In the genomic region with DNA sequence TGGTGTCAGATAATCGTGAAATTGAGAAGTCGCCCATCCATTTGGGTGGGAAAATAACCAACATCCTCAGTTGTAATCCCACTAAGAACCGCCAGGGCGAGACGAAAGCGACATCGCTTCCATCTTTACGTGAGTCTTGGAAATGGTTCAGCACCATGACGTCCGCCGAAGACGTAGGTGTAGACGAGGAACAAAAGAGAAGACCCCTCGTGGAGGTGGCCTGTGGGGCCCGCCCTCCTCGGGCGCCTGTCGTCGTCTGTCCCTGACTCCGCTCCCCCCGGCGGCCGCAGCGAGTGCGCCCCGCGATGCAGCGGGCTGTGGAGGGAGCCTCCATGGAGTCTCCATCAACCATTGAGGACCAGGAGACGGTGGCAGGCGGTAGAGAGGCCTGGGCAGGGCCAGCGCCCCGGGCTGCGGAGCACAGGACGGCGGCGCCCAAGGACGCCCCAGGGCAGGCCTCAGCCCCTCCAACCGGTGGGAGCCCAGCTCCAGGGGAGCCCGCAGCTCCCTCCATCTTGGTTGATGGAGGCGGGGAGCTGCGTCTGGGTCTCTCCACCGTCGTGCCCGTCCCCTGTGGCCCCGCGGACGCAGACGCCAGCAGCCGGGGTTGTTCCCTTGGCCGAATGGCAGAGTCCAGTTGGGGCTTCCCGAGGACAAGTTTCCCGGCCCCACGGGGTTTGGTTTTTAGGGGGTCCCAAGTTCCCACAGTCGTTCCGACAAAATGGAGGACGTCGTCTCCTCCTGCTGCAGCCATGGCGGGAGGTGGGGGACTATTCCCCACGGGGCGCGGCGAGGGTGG, we compare ENCODE assay signal across 8 cellular contexts. TPM values are rescaled to one million over a fixed set of nuclear protein-coding genes. Genes with fewer than 3 reads are reported as not detected.
DNase-seq lines count a peak whose midpoint lies in the region; ATAC-seq, FAIRE-seq and TF ChIP-seq lines count a peak whose summit lies in the region.

No MANE protein-coding gene starts in this region.

- CTCF ChIA-PET in A549 (lab: Yijun Ruan, JAX): interaction anchor here (1.0 to 1.3 kb wide), 2 partner anchors 18 to 30 kb away, joined by 3 to 4 read pairs; no protein-coding TSS in a partner anchor
- CTCF ChIA-PET in activated CD8-positive, alpha-beta memory T cell treated with anti-CD3 and anti-CD28 coated beads, Interleukin-2, amount 10 ng/mL, durations not matched to agents 7 days and 5 days (lab: Charles Lee): interaction anchor here (0.9 to 1.0 kb wide), 2 partner anchors 93 to 175 kb away, joined by 4 to 6 read pairs; partner anchors contain the start of genes PSPC1 and ZMYM5

- TF ChIP-seq POLR2A in A549 (IDR thresholded peaks at IDR 0.05; ENCODE audit: low read length): peak; percentile 43

- TF ChIP-seq EP300 in A549 (IDR thresholded peaks at IDR 0.05): no peak

- H3K27me3 ChIP-seq in endodermal cell (ENCODE audit: control insufficient read depth, insufficient read depth, low read length, poor library complexity, severe bottlenecking): no peaks in the 10 kb centered on the region

- H3K27me3 Mint-ChIP-seq in activated CD8-positive, alpha-beta memory T cell treated with anti-CD3 and anti-CD28 coated beads, Interleukin-2, amount 10 ng/mL, durations not matched to agents 7 days and 5 days: peaks cover 7% of the 10 kb centered on the region
- no peaks in the 10 kb centered on the region for H3K27me3 Mint-ChIP-seq in endodermal cell (ENCODE audit: insufficient read depth)

- peak overlapping the region; percentile 76 for H3K4me2 ChIP-seq in A549

- H3K27ac ChIP-seq in A549 (peak overlapping the region; percentile 98 to 99), endodermal cell (ENCODE audit: low read depth, low read length) (peak overlapping the region; percentile 98), mesodermal cell (ENCODE audit: low read depth, low read length, severe bottlenecking) (peak overlapping the region; percentile 97)

- H3K36me3 ChIP-seq in endodermal cell (ENCODE audit: control insufficient read depth, insufficient read depth, low read length) (peaks cover 20% of the 10 kb centered on the region), mesodermal cell (ENCODE audit: control insufficient read depth, insufficient read depth, low read length) (peaks cover 17% of the 10 kb centered on the region)

- DNase-seq in A549 (ENCODE audit: low read depth in 1 of 2, low spot score in 1 of 2) (peak; percentile 58 to 91), NCI-H748 treated with DMSO at 0.1 percent for 48 hours (lab: John Stamatoyannopoulos, UW) (peak; percentile 94), endodermal cell (peak; percentile 89)
- DNase-seq in activated CD8-positive, alpha-beta memory T cell treated with anti-CD3 and anti-CD28 coated beads, Interleukin-2, amount 10 ng/mL, durations not matched to agents 7 days and 5 days: peak; percentile 89
- DNase-seq in stimulated activated CD8-positive, alpha-beta memory T cell treated with anti-CD3 and anti-CD28 coated beads, Interleukin-12 subunit alpha, Interleukin-12 subunit beta, amount 100 ng/mL, for 4 hours (ENCODE audit: low read depth): peak; percentile 70

- no peaks in the 10 kb centered on the region for H3K9me3 ChIP-seq in A549
- H3K9me3 ChIP-seq in endodermal cell (ENCODE audit: control insufficient read depth, low read length): peaks cover 9% of the 10 kb centered on the region
- H3K9me3 ChIP-seq in mesodermal cell (ENCODE audit: control insufficient read depth, low read length): no peaks in the 10 kb centered on the region

- TF ChIP-seq RAD21 in A549 (conservative IDR thresholded peaks at IDR 0.05 in 1 of 2, IDR thresholded peaks at IDR 0.05 in 1 of 2): no peak

- peak overlapping the region; percentile 79 for H3K9ac ChIP-seq in endodermal cell (ENCODE audit: extremely low read depth, low read length, poor library complexity, severe bottlenecking)

- POLR2A ChIA-PET in A549 (lab: Yijun Ruan, JAX): interaction anchor here (1.0 kb wide), 1 partner anchor 93 kb away, joined by 3 read pairs; no protein-coding TSS in a partner anchor

- peaks cover 22% of the 10 kb centered on the region; the same call in 2 of the 3 replicates for H3K4me1 ChIP-seq in A549
- H3K4me1 ChIP-seq in endodermal cell (ENCODE audit: control insufficient read depth, insufficient read depth, low read length): no peaks in the 10 kb centered on the region
- H3K4me1 ChIP-seq in mesodermal cell (ENCODE audit: control insufficient read depth, insufficient read depth, low read length, poor library complexity, severe bottlenecking): peaks cover 8% of the 10 kb centered on the region

- ATAC-seq in A549 (peak; percentile 56 to 67), GM18867 (IDR thresholded peaks at IDR 0.05; ENCODE audit: unreplicated experiment) (peak; percentile 19), HG03280 (IDR thresholded peaks at IDR 0.05; ENCODE audit: unreplicated experiment) (peak; percentile 2)
- ATAC-seq in activated CD8-positive, alpha-beta memory T cell treated with anti-CD3 and anti-CD28 coated beads, Interleukin-2, amount 10 ng/mL, durations not matched to agents 7 days and 5 days: peak; percentile 18

- H3K4me3 ChIP-seq in A549 (peak overlapping the region; percentile 96), endodermal cell (ENCODE audit: low read length) (peak overlapping the region; percentile 61), mesodermal cell (ENCODE audit: extremely low read depth, insufficient read depth, low read length, poor library complexity, severe bottlenecking) (peak overlapping the region; percentile 91)

- under 1% methylated on average over 18 of the region's 62 CpGs for WGBS in A549 (ENCODE audit: missing lambda C conversion rate)
- 2 to 3% methylated on average over 12 to 62 of the region's 62 CpGs for WGBS in endodermal cell (ENCODE audit: insufficient coverage in 1 of 2, insufficient read length in 1 of 2), 2 experiments
- 2% methylated on average over 43 to 45 of the region's 62 CpGs for WGBS in mesodermal cell (ENCODE audit: insufficient coverage in 2 of 2), 2 experiments

- peak; percentile 45 for TF ChIP-seq CTCF in A549 (IDR thresholded peaks at IDR 0.05)
- peak; percentile 83 for TF ChIP-seq CTCF in endodermal cell (conservative IDR thresholded peaks at IDR 0.05)

- H3K27ac Mint-ChIP-seq in activated CD8-positive, alpha-beta memory T cell treated with anti-CD3 and anti-CD28 coated beads, Interleukin-2, amount 10 ng/mL, durations not matched to agents 7 days and 5 days: peak overlapping the region; percentile 93
- H3K27ac Mint-ChIP-seq in endodermal cell: peak overlapping the region; percentile 90

- H3K4me1 Mint-ChIP-seq in activated CD8-positive, alpha-beta memory T cell treated with anti-CD3 and anti-CD28 coated beads, Interleukin-2, amount 10 ng/mL, durations not matched to agents 7 days and 5 days: peaks cover 23% of the 10 kb centered on the region
- peaks cover 18% of the 10 kb centered on the region for H3K4me1 Mint-ChIP-seq in endodermal cell

- H3K4me3 Mint-ChIP-seq in activated CD8-positive, alpha-beta memory T cell treated with anti-CD3 and anti-CD28 coated beads, Interleukin-2, amount 10 ng/mL, durations not matched to agents 7 days and 5 days: peak overlapping the region; percentile 95
- H3K4me3 Mint-ChIP-seq in endodermal cell: peak overlapping the region; percentile 97

- FAIRE-seq in A549 (lab: Jason Lieb, UNC): peak; percentile 49

- no peaks in the 10 kb centered on the region for H3K9me3 Mint-ChIP-seq in activated CD8-positive, alpha-beta memory T cell treated with anti-CD3 and anti-CD28 coated beads, Interleukin-2, amount 10 ng/mL, durations not matched to agents 7 days and 5 days (ENCODE audit: low read depth)
- H3K9me3 Mint-ChIP-seq in endodermal cell: no peaks in the 10 kb centered on the region

- H3K36me3 Mint-ChIP-seq in activated CD8-positive, alpha-beta memory T cell treated with anti-CD3 and anti-CD28 coated beads, Interleukin-2, amount 10 ng/mL, durations not matched to agents 7 days and 5 days: peaks cover 6% of the 10 kb centered on the region
- peaks cover 20% of the 10 kb centered on the region for H3K36me3 Mint-ChIP-seq in endodermal cell (ENCODE audit: low read depth)

TF ChIP-seq in A549, 52 proteins besides CTCF, POLR2A, EP300 and RAD21 (continues in another document):
- TF ChIP-seq HES2 (IDR thresholded peaks at IDR 0.05) (no peak), EHF (CRISPR knock-in tag; IDR thresholded peaks at IDR 0.05) (no peak), SREBF2 (IDR thresholded peaks at IDR 0.05) (no peak), FOSL2 (IDR thresholded peaks at IDR 0.05) (no peak), FOSL2 (CRISPR knock-in tag; IDR thresholded peaks at IDR 0.05) (no peak), JUN (IDR thresholded peaks at IDR 0.05) (peak; percentile 22 to 44; a peak in 2 of 5 replicates), E2F6 (IDR thresholded peaks at IDR 0.05; ENCODE audit: borderline replicate concordance, low read depth) (peak; percentile 68; the same call in 1 of the 2 replicates), MAFK (IDR thresholded peaks at IDR 0.05; ENCODE audit: partially characterized antibody) (no peak), EHMT2 (IDR thresholded peaks at IDR 0.05; ENCODE audit: low read depth) (peak; percentile 64; the same call in 1 of the 2 replicates)
- TF ChIP-seq, protein P1, sequence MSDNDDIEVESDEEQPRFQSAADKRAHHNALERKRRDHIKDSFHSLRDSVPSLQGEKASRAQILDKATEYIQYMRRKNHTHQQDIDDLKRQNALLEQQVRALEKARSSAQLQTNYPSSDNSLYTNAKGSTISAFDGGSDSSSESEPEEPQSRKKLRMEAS (IDR thresholded peaks at IDR 0.05): peak; percentile 64

RNA-seq across cellular contexts. Expression of gene ZMYM2, which starts 1.0 kb away (rescaled TPM):
- polyA plus RNA-seq in A549 (2011; rRNA removed) (50.8 and 56.7 TPM in 2 replicates), A549 (2017; fragmentation: RNase III; extraction: RNeasy Plus Mini Kit Qiagen cat#74134 plus additional on column Dnase treatment) (18.7 to 21.8 TPM (median 21.7 TPM) in 3 replicates)
- 6.4 and 6.5 TPM in 2 replicates for polyA plus RNA-seq in A549 (2012; cell fraction: cytosol; rRNA removed)
- polyA plus RNA-seq in A549 (2012; cell fraction: nucleus; rRNA removed): 5.9 and 10.7 TPM in 2 replicates
- polyA minus RNA-seq in A549 (2011; rRNA and poly(A)+ RNA removed): 29.2 and 31.1 TPM in 2 replicates
- 10 to 100 TPM; 51.6 to 67.6 TPM for total RNA-seq in activated CD8-positive, alpha-beta memory T cell treated with anti-CD3 and anti-CD28 coated beads, Interleukin-2, amount 10 ng/mL, durations not matched to agents 7 days and 5 days
- 100 to 1,000 TPM; 200 to 207 TPM for total RNA-seq in endodermal cell
- polyA plus RNA-seq in endodermal cell (2013, experiment 1 of 2): 115 TPM
- 108 TPM for polyA plus RNA-seq in endodermal cell (2013, experiment 2 of 2)
- polyA plus RNA-seq in mesodermal cell (2013, experiment 1 of 2): 71.8 TPM
- polyA plus RNA-seq in mesodermal cell (2013, experiment 2 of 2): 76.5 TPM

Comparison
In these comparisons a context has a peak if more than half of its experiments do, and no peak if none do; other contexts are left out.
1. Peak in every context shown above with its lines: DNase-seq, ATAC-seq, H3K4me3 ChIP-seq and H3K27ac ChIP-seq.
2. ATAC-seq: peak in every context shown above with its lines; median percentile 62 in A549; 19 in GM18867; 18 in activated CD8-positive, alpha-beta memory T cell treated with anti-CD3 and anti-CD28 coated beads, Interleukin-2, amount 10 ng/mL, durations not matched to agents 7 days and 5 days; 2 in HG03280.